ENCODE assay signal across 14 cellular contexts in the genomic region with DNA sequence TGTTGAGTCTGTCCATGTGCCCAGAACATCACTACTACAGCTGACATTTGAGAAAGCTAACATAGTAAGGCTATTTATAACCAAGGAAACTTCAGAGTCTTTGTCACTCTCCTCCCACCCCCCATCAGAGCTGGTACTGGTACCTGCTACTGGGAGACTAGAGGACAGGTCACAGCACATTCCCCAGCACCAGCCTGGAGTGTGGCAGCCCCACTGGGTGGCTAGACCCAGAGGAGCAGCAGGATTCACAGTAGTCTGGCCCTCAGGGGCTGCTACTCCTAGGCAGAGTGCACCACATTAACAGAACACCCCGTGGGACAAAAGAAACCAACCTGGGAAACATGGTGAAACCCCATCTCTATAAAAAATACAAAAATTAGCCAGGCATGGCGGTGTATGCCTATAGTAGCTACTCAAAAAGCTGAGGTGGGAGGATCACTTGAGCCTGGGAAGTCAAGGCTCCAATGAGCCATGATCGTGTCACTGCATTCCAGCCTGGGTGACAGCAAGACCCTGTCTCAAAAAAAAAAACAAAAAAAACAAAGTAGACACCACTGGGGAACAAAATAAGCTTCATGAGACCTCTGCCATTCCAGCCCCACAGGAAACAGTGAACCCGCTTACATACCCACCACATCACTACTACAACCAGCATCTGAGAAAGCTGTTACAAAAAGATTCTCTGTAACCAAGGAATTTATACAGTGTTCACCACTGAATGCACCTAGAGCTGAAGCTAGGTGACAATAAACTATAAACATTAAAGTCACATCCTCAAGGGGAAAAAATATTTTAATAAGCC. TPM values are rescaled to one million over a fixed set of nuclear protein-coding genes. Genes with fewer than 3 reads are reported as not detected.
DNase-seq lines count a peak whose midpoint lies in the region; ATAC-seq and TF ChIP-seq lines count a peak whose summit lies in the region.
"Had no signal": no experiment of that assay in that cellular context is flagged by ENCODE, and none has a peak within 500 bp of the region (broad histone marks: within the 10 kb centered on the region; RNA-seq: fewer than 3 reads in every experiment).

No MANE protein-coding gene starts in this region.

- no peaks in the 10 kb centered on the region for H3K27me3 ChIP-seq in DND-41 (ENCODE audit: insufficient read depth, low read length, poor library complexity)

- no peaks in the 10 kb centered on the region for H3K36me3 ChIP-seq in DND-41 (ENCODE audit: insufficient read depth, low read length)

- no peaks in the 10 kb centered on the region for H3K9me3 ChIP-seq in DND-41 (ENCODE audit: insufficient read depth, low read length, severe bottlenecking)
- H3K9me3 ChIP-seq: SK-N-SH had no signal

- H3K36me3 Mint-ChIP-seq in HFFc6 (ENCODE audit: low read depth) = no peaks in the 10 kb centered on the region
- no peaks in the 10 kb centered on the region for H3K36me3 Mint-ChIP-seq in activated T-cell treated with anti-CD3 and anti-CD28 coated beads, Interleukin-2, amount 50 U/mL, for 72 hours (ENCODE audit: insufficient read depth in 2 of 2)
- no peaks in the 10 kb centered on the region for H3K36me3 Mint-ChIP-seq in natural killer cell treated with Interleukin-12 subunit alpha and Interleukin-12 subunit beta and Interleukin-15 and Interleukin-18, amount 100 ng/mL, for 72 hours
- H3K36me3 Mint-ChIP-seq in glutamatergic neuron (ENCODE audit: unreplicated experiment) = no peaks in the 10 kb centered on the region

- peak overlapping the region; percentile 54; the same call in 1 of the 2 replicates for H3K4me3 Mint-ChIP-seq in HFFc6
- peak overlapping the region; percentile 83 to 98 for H3K4me3 Mint-ChIP-seq in activated T-cell treated with anti-CD3 and anti-CD28 coated beads, Interleukin-2, amount 50 U/mL, for 72 hours
- H3K4me3 Mint-ChIP-seq in natural killer cell treated with Interleukin-12 subunit alpha and Interleukin-12 subunit beta and Interleukin-15 and Interleukin-18, amount 100 ng/mL, for 72 hours = peak overlapping the region; percentile 71
- H3K4me3 Mint-ChIP-seq in glutamatergic neuron (ENCODE audit: unreplicated experiment) = no peak overlapping the region

- H3K4me1 ChIP-seq in DND-41 (ENCODE audit: insufficient read depth, low read length) = peaks cover 77% of the 10 kb centered on the region

- H3K9me3 Mint-ChIP-seq in HFFc6 = no peaks in the 10 kb centered on the region
- H3K9me3 Mint-ChIP-seq in activated T-cell treated with anti-CD3 and anti-CD28 coated beads, Interleukin-2, amount 50 U/mL, for 72 hours = peaks cover 0 to 2% of the 10 kb centered on the region in 2 donors
- no peaks in the 10 kb centered on the region for H3K9me3 Mint-ChIP-seq in natural killer cell treated with Interleukin-12 subunit alpha and Interleukin-12 subunit beta and Interleukin-15 and Interleukin-18, amount 100 ng/mL, for 72 hours
- no peaks in the 10 kb centered on the region for H3K9me3 Mint-ChIP-seq in glutamatergic neuron (ENCODE audit: unreplicated experiment)

- TF ChIP-seq CTCF in DND-41 (IDR thresholded peaks at IDR 0.05; ENCODE audit: borderline replicate concordance, extremely low read depth, low read length, poor library complexity, severe bottlenecking) (no peak), HFFc6 (IDR thresholded peaks at IDR 0.05) (no peak), glutamatergic neuron (IDR thresholded peaks at IDR 0.05; ENCODE audit: partially characterized antibody, unreplicated experiment) (no peak)

- peak overlapping the region; percentile 40 for H2AFZ ChIP-seq in DND-41 (ENCODE audit: low read depth, low read length)

- peak overlapping the region in 1 of 2 experiments; percentile 52; a peak in 3 of 4 replicates for H3K4me3 ChIP-seq in DND-41 (ENCODE audit: low read depth in 1 of 2, low read length in 2 of 2)

- peaks cover 1% of the 10 kb centered on the region for H3K27me3 Mint-ChIP-seq in HFFc6 (ENCODE audit: insufficient read depth)
- H3K27me3 Mint-ChIP-seq in activated T-cell treated with anti-CD3 and anti-CD28 coated beads, Interleukin-2, amount 50 U/mL, for 72 hours (ENCODE audit: low read depth) = no peaks in the 10 kb centered on the region
- H3K27me3 Mint-ChIP-seq in natural killer cell treated with Interleukin-12 subunit alpha and Interleukin-12 subunit beta and Interleukin-15 and Interleukin-18, amount 100 ng/mL, for 72 hours = peaks cover 0 to 2% of the 10 kb centered on the region in 2 donors
- H3K27me3 Mint-ChIP-seq in glutamatergic neuron (ENCODE audit: unreplicated experiment) = no peaks in the 10 kb centered on the region

- H4K20me1 ChIP-seq in DND-41 (ENCODE audit: insufficient read depth, low read length) = no peaks in the 10 kb centered on the region

- DNase-seq in DND-41 (peak; percentile 73), HFFc6 (no peak), left ventricle myocardium superior (no peak), posterior vena cava (ENCODE audit: low spot score) (no peak), glutamatergic neuron (no peak)
- DNase-seq in activated T-cell treated with anti-CD3 and anti-CD28 coated beads, Interleukin-2, amount 50 U/mL, for 72 hours = no peak
- DNase-seq in natural killer cell treated with Interleukin-12 subunit alpha and Interleukin-12 subunit beta and Interleukin-15 and Interleukin-18, amount 100 ng/mL, for 72 hours (ENCODE audit: low spot score) = no peak
- DNase-seq: NCI-H1092; NCI-H345; right cardiac atrium; SK-N-SH; stimulated activated CD4-positive, alpha-beta T cell treated with anti-CD3 and anti-CD28 coated beads, Interleukin-4, amount 100 ng/mL, for 24 hours; stimulated activated naive CD4-positive, alpha-beta T cell treated with Interleukin-2 at 50 U/mL for 16 hours had no signal

- intact Hi-C loops in left ventricle myocardium superior (cut with micrococcal nuclease) (no loop called here), posterior vena cava (cut with DNase I) (no loop called here)

- H3K4me1 Mint-ChIP-seq in HFFc6 (ENCODE audit: low read depth) (peaks cover 47% of the 10 kb centered on the region), glutamatergic neuron (ENCODE audit: low read depth, unreplicated experiment) (no peaks in the 10 kb centered on the region)
- H3K4me1 Mint-ChIP-seq in activated T-cell treated with anti-CD3 and anti-CD28 coated beads, Interleukin-2, amount 50 U/mL, for 72 hours (ENCODE audit: low read depth) = peaks cover 75% of the 10 kb centered on the region
- H3K4me1 Mint-ChIP-seq in natural killer cell treated with Interleukin-12 subunit alpha and Interleukin-12 subunit beta and Interleukin-15 and Interleukin-18, amount 100 ng/mL, for 72 hours (ENCODE audit: low read depth in 2 of 2) = peaks cover 44 to 63% of the 10 kb centered on the region in 2 donors

- H3K79me2 ChIP-seq in DND-41 (ENCODE audit: insufficient read depth, low read length) = peaks cover 50% of the 10 kb centered on the region

- peak overlapping the region; percentile 59 for H3K4me2 ChIP-seq in DND-41 (ENCODE audit: insufficient read depth, low read length)
- H3K4me2 ChIP-seq: SK-N-SH had no signal

- H3K27ac Mint-ChIP-seq in HFFc6 (no peak overlapping the region), glutamatergic neuron (ENCODE audit: unreplicated experiment) (no peak overlapping the region)
- peak overlapping the region; percentile 98 for H3K27ac Mint-ChIP-seq in activated T-cell treated with anti-CD3 and anti-CD28 coated beads, Interleukin-2, amount 50 U/mL, for 72 hours
- H3K27ac Mint-ChIP-seq in natural killer cell treated with Interleukin-12 subunit alpha and Interleukin-12 subunit beta and Interleukin-15 and Interleukin-18, amount 100 ng/mL, for 72 hours = peak overlapping the region; percentile 51 to 72

- peak overlapping the region; percentile 86 for H3K27ac ChIP-seq in DND-41 (ENCODE audit: low read length)

- peak overlapping the region; percentile 64 for H3K9ac ChIP-seq in DND-41 (ENCODE audit: low read depth, low read length)
- H3K9ac ChIP-seq: SK-N-SH had no signal

- peak; percentile 67 for ATAC-seq in DND-41 (ENCODE audit: insufficient read depth, low read depth)
- peak; percentile 24 to 30 for ATAC-seq in activated T-cell treated with anti-CD3 and anti-CD28 coated beads, Interleukin-2, amount 50 U/mL, for 72 hours (replicated peaks in 1 of 2)
- peak; percentile 15 to 48 for ATAC-seq in natural killer cell treated with Interleukin-12 subunit alpha and Interleukin-12 subunit beta and Interleukin-15 and Interleukin-18, amount 100 ng/mL, for 72 hours
- ATAC-seq in left ventricle myocardium superior = no peak
- ATAC-seq in HG02763 (IDR thresholded peaks at IDR 0.05; ENCODE audit: unreplicated experiment) = no peak
- ATAC-seq: right cardiac atrium had no signal

RNA-seq across cellular contexts. Expression of a gene that starts 26.3 kb away (rescaled TPM):
- total RNA-seq in HFFc6 (2021; fragmentation: NEBNext Ultra II Directional; extraction: Animal tissue kit (Norgen Biotek cat#: 25700)) = 1 to 10 TPM; 1.4 to 5.1 (median 3.6) TPM
- total RNA-seq in activated T-cell treated with anti-CD3 and anti-CD28 coated beads, Interleukin-2, amount 50 U/mL, for 72 hours = 10 to 100 TPM; 42.3 to 59.5 TPM
- total RNA-seq in natural killer cell treated with Interleukin-12 subunit alpha and Interleukin-12 subunit beta and Interleukin-15 and Interleukin-18, amount 100 ng/mL, for 72 hours = 100 to 1,000 TPM; 144 to 154 TPM
- total RNA-seq in left ventricle myocardium superior (6.6 TPM), posterior vena cava (10 to 100 TPM; 10.1 to 12.1 TPM), glutamatergic neuron (ENCODE audit: unreplicated experiment) (not detected)

Comparison
In these comparisons a context has a peak if more than half of its experiments do, and no peak if none do; other contexts are left out.
1. ATAC-seq: peak in DND-41 (single experiment), activated T-cell treated with anti-CD3 and anti-CD28 coated beads, Interleukin-2, amount 50 U/mL, for 72 hours (2 of 2) and natural killer cell treated with Interleukin-12 subunit alpha and Interleukin-12 subunit beta and Interleukin-15 and Interleukin-18, amount 100 ng/mL, for 72 hours (2 of 2); none in left ventricle myocardium superior (single experiment) and HG02763 (single experiment).
2. H3K27ac Mint-ChIP-seq: peak in activated T-cell treated with anti-CD3 and anti-CD28 coated beads, Interleukin-2, amount 50 U/mL, for 72 hours (single experiment) and natural killer cell treated with Interleukin-12 subunit alpha and Interleukin-12 subunit beta and Interleukin-15 and Interleukin-18, amount 100 ng/mL, for 72 hours (2 of 2); none in HFFc6 (single experiment) and glutamatergic neuron (single experiment).